8 cellular contexts compared by ENCODE assay signal in the genomic region with DNA sequence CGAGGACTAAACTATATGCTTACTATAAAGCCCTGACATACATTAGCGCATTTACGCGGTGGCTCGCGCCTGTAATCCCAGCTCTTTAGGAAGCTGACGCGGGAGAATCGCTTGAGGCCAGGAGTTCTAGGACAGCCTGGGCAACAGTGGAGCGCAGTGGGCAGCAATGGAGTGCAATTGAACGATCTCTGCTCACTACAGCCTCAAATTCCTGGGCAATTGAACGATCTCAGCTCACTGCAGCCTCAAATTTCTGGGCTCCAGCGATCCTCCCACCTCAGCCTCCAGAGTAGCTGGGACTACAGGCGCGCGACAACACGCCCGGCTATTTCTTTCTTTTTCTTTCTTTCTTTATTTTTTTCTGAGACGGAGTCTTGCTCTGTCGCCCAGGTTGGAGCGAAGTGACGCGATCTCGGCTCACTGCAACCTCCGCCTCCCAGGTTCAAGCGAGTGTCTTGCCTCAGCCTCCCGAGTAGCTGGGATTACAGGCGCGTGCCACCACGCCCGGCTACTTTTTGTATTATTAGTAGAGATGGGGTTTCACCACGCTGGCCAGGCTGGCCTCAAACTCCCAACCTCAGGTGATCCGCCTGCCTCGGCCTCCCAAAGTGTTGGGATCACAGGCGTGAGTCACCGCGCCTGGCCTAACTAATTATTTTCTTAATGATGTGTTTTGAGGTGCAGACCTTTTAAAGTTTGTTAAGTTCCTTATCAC. TPM values are rescaled to one million over a fixed set of nuclear protein-coding genes. Genes with fewer than 3 reads are reported as not detected.
DNase-seq lines count a peak whose midpoint lies in the region; ATAC-seq and TF ChIP-seq lines count a peak whose summit lies in the region.

No MANE protein-coding gene starts in this region.

- H3K27ac ChIP-seq in SU-DHL-6 (ENCODE audit: low read depth, low read length) (no peak overlapping the region), heart left ventricle (peak overlapping the region in 6 of 12 donors; percentile 84 to 95 (median 87))

- intact Hi-C loops in heart left ventricle (cut with DNase I), result loop anchor here in 3 of 10 donors (5.0 to 10.0 kb wide), 3 partner anchors 59 to 104 kb away; a partner anchor contains a TSS

- no peaks in the 10 kb centered on the region for H3F3A ChIP-seq in SU-DHL-6 (ENCODE audit: insufficient read depth)

- DNase-seq in heart left ventricle (no peak), RPMI8226 (no peak), NCI-H1048 (lab: John Stamatoyannopoulos, UW) (no peak), NCI-H510A (lab: John Stamatoyannopoulos, UW) (no peak), NCI-H1930 (lab: John Stamatoyannopoulos, UW) (no peak)

- H3K4me2 ChIP-seq in SU-DHL-6 (ENCODE audit: low read depth, low read length, poor library complexity, severe bottlenecking) (peak overlapping the region; percentile 70), skeletal muscle satellite cell (ENCODE audit: low read length) (peak overlapping the region; percentile 83)

- H3K9ac ChIP-seq in SU-DHL-6 (ENCODE audit: low read length), result peak overlapping the region; percentile 70
- peak overlapping the region; percentile 88 for H3K9ac ChIP-seq in skeletal muscle satellite cell (ENCODE audit: low read depth, low read length)

- TF ChIP-seq CTCF in SU-DHL-6 (IDR thresholded peaks at IDR 0.05; ENCODE audit: insufficient read depth, low read length, poor library complexity, severe bottlenecking) (no peak), heart left ventricle (IDR thresholded peaks at IDR 0.05) (no peak)

- H3K4me3 ChIP-seq in SU-DHL-6 (ENCODE audit: insufficient read depth, low read length, poor library complexity, severe bottlenecking), result peak overlapping the region; percentile 75
- peak overlapping the region; percentile 64 to 97 (median 83) for H3K4me3 ChIP-seq in heart left ventricle
- H3K4me3 ChIP-seq in skeletal muscle satellite cell (ENCODE audit: low read length), result peak overlapping the region; percentile 81

- H3K79me2 ChIP-seq in SU-DHL-6 (ENCODE audit: insufficient read depth, low read length), result peaks cover 10% of the 10 kb centered on the region; the same call in 1 of the 2 replicates

- H2AFZ ChIP-seq in SU-DHL-6 (ENCODE audit: low read depth, low read length, severe bottlenecking), result no peak overlapping the region

- no peaks in the 10 kb centered on the region for H3K27me3 ChIP-seq in SU-DHL-6 (ENCODE audit: low read length)
- no peaks in the 10 kb centered on the region for H3K27me3 ChIP-seq in heart left ventricle
- no peaks in the 10 kb centered on the region for H3K27me3 ChIP-seq in skeletal muscle satellite cell (ENCODE audit: control insufficient read depth, insufficient read depth, low read length)

- peak; percentile 12 for ATAC-seq in GM21737 (IDR thresholded peaks at IDR 0.05; ENCODE audit: unreplicated experiment)
- ATAC-seq in heart left ventricle, result no peak

- 54 to 57% (median 56%) methylated on average over 35 to 37 of the region's 37 CpGs for WGBS in heart left ventricle, 4 donors

- H3K9me2 ChIP-seq in SU-DHL-6 (replicated peaks; ENCODE audit: insufficient read depth, low read length), result no peaks in the 10 kb centered on the region

- no peaks in the 10 kb centered on the region for H4K20me1 ChIP-seq in SU-DHL-6 (ENCODE audit: low read depth, low read length)

- H3K4me1 ChIP-seq in heart left ventricle, result peaks cover 5 to 34% (median 19%) of the 10 kb centered on the region in 12 donors
- peaks cover 6% of the 10 kb centered on the region for H3K4me1 ChIP-seq in skeletal muscle satellite cell (ENCODE audit: control insufficient read depth, insufficient read depth, low read length)

- H3K9me3 ChIP-seq in SU-DHL-6 (ENCODE audit: insufficient read depth, low read length), result no peaks in the 10 kb centered on the region
- H3K9me3 ChIP-seq in heart left ventricle, result no peaks in the 10 kb centered on the region
- H3K9me3 ChIP-seq in skeletal muscle satellite cell (replicated peaks; ENCODE audit: low read length), result no peaks in the 10 kb centered on the region

- H3K36me3 ChIP-seq in SU-DHL-6 (ENCODE audit: low read length) (no peaks in the 10 kb centered on the region), heart left ventricle (peaks cover 0 to 12% (median 0%) of the 10 kb centered on the region in 9 donors), skeletal muscle satellite cell (ENCODE audit: insufficient read depth, low read length) (no peaks in the 10 kb centered on the region)

- TF ChIP-seq POLR2A in heart left ventricle (IDR thresholded peaks at IDR 0.05), result no peak

RNA-seq across cellular contexts. Expression of a gene that starts 0.5 kb away (rescaled TPM):
- 10 to 100 TPM in 7 of 9 donors, 1 to 10 TPM in 2; 7.8 to 16.8 (median 12.2) TPM for total RNA-seq in heart left ventricle
- polyA plus RNA-seq in heart left ventricle, result 10 to 100 TPM; 11.1 to 12.4 TPM
- total RNA-seq in skeletal muscle satellite cell (2012; rRNA removed), result 13.8 and 17.0 TPM in 2 replicates

RNA-seq across cellular contexts. Expression of a gene that starts 56.8 kb away (rescaled TPM):
- total RNA-seq in heart left ventricle, result 10 to 100 TPM; 30.8 to 73.8 (median 47.5) TPM
- 10 to 100 TPM; 17.9 to 20.0 TPM for polyA plus RNA-seq in heart left ventricle
- 18.0 and 21.0 TPM in 2 replicates for total RNA-seq in skeletal muscle satellite cell (2012; rRNA removed)
